In genomic region chr10:1160561-1160961, GRCh38 we compare ENCODE assay signal across 16 cellular contexts.
"Had no signal": no experiment of that assay in that cellular context is flagged by ENCODE, and none has a peak within 500 bp of the region (broad histone marks: within the 10 kb centered on the region; RNA-seq: fewer than 3 reads in every experiment).

No MANE protein-coding gene starts in this region.

- H3K27me3 ChIP-seq: body of pancreas, ovary, tibial nerve had no signal

- H3K27ac ChIP-seq: body of pancreas, ovary, skin epidermis, tibial nerve, VCaP had no signal

- H3K9me3 Mint-ChIP-seq: activated CD8-positive, alpha-beta T cell treated with anti-CD3 and anti-CD28 coated beads for 36 hours; activated naive CD4-positive, alpha-beta T cell treated with anti-CD3 and anti-CD28 coated beads, Interleukin-2, amount 50 U/mL, for 72 hours; central memory CD8-positive, alpha-beta T cell; endodermal cell; natural killer cell treated with Interleukin-12 subunit alpha and Interleukin-12 subunit beta and Interleukin-15 and Interleukin-18, amount 100 ng/mL, for 72 hours had no signal

- ATAC-seq: activated CD8-positive, alpha-beta T cell treated with anti-CD3 and anti-CD28 coated beads for 36 hours; activated naive CD4-positive, alpha-beta T cell treated with anti-CD3 and anti-CD28 coated beads, Interleukin-2, amount 50 U/mL, for 72 hours; body of pancreas; natural killer cell treated with Interleukin-12 subunit alpha and Interleukin-12 subunit beta and Interleukin-15 and Interleukin-18, amount 100 ng/mL, for 72 hours had no signal

- H3K36me3 Mint-ChIP-seq: activated naive CD4-positive, alpha-beta T cell treated with anti-CD3 and anti-CD28 coated beads, Interleukin-2, amount 50 U/mL, for 72 hours; natural killer cell treated with Interleukin-12 subunit alpha and Interleukin-12 subunit beta and Interleukin-15 and Interleukin-18, amount 100 ng/mL, for 72 hours had no signal

- H3K36me3 ChIP-seq: ovary, tibial nerve had no signal

- H3K4me1 Mint-ChIP-seq: central memory CD8-positive, alpha-beta T cell; endodermal cell had no signal

- H3K27ac Mint-ChIP-seq: activated naive CD4-positive, alpha-beta T cell treated with anti-CD3 and anti-CD28 coated beads, Interleukin-2, amount 50 U/mL, for 72 hours; endodermal cell; natural killer cell treated with Interleukin-12 subunit alpha and Interleukin-12 subunit beta and Interleukin-15 and Interleukin-18, amount 100 ng/mL, for 72 hours had no signal

- DNase-seq: activated CD4-positive, alpha-beta T cell treated with anti-CD3 and anti-CD28 coated beads for 4 hours; activated CD8-positive, alpha-beta T cell treated with anti-CD3 and anti-CD28 coated beads for 36 hours; activated T-cell treated with anti-CD3 and anti-CD28 coated beads for 4 hours; amniotic stem cell; body of pancreas; endodermal cell; erythroblast; hippocampal formation; kidney glomerular epithelial cell; ovary had no signal

- H3K4me1 ChIP-seq: body of pancreas, tibial nerve had no signal

- H3K9me3 ChIP-seq: body of pancreas, ovary, tibial nerve had no signal

- H3K4me3 ChIP-seq: body of pancreas, ovary, skin epidermis, tibial nerve had no signal

- H3K4me3 Mint-ChIP-seq: central memory CD8-positive, alpha-beta T cell; endodermal cell; natural killer cell treated with Interleukin-12 subunit alpha and Interleukin-12 subunit beta and Interleukin-15 and Interleukin-18, amount 100 ng/mL, for 72 hours had no signal
